In the genomic region with DNA sequence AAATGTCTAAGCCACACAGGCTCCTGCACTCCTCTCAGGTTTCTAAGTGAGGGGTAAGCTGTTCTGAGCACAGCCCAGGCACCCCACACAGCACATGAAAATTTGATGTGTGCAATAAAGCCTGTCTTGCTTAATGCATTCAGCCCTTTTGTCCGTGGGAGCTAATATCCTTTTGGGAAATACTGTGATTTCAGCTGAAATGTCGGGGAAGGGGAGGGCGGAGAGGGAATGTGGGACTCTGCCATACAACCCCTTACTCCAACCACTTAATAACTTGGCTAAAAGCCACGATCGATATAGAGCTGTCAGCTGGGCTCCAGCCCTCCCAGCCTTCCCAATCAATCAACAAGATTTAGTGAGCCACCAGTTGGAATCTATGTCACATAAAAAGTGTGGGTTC, we compare ENCODE assay signal across 22 cellular contexts.
"Had no signal": no experiment of that assay in that cellular context is flagged by ENCODE, and none has a peak within 500 bp of the region (broad histone marks: within the 10 kb centered on the region; RNA-seq: fewer than 3 reads in every experiment).

No MANE protein-coding gene starts in this region.

- H3K4me3 Mint-ChIP-seq: mesothelial cell of epicardium, naive B cell had no signal

- H3K36me3 ChIP-seq: esophagus squamous epithelium, gastrocnemius medialis, heart right ventricle, left lung, lower lobe of right lung had no signal

- H3K27ac Mint-ChIP-seq: mesothelial cell of epicardium, naive B cell had no signal

- H3K9me3 ChIP-seq: esophagus squamous epithelium, gastrocnemius medialis, heart right ventricle, left lung, lower lobe of right lung, mucosa of descending colon had no signal

- H3K4me1 Mint-ChIP-seq: mesothelial cell of epicardium, naive B cell had no signal

- DNase-seq: dermis blood vessel endothelial cell; dorsolateral prefrontal cortex; effector CD4-positive, alpha-beta T cell; effector memory CD4-positive, alpha-beta T cell; erythroblast; esophagus squamous epithelium; foreskin fibroblast; foreskin melanocyte; gastrocnemius medialis; head of caudate nucleus; heart right ventricle; hippocampal formation; left cardiac atrium; left lung; left ventricle myocardium superior; lower lobe of right lung; mesenchymal stem cell; mucosa of descending colon; naive B cell had no signal

- H3K27me3 ChIP-seq: dorsolateral prefrontal cortex, esophagus squamous epithelium, gastrocnemius medialis, heart right ventricle, left lung had no signal

- H3K36me3 Mint-ChIP-seq: mesothelial cell of epicardium, naive B cell had no signal

- H3K27ac ChIP-seq: coronary artery, dorsolateral prefrontal cortex, epithelial cell of prostate, esophagus squamous epithelium, gastrocnemius medialis, heart right ventricle, left lung, lower lobe of right lung had no signal

- H3K9me3 Mint-ChIP-seq: mesothelial cell of epicardium had no signal

- H3K4me3 ChIP-seq: coronary artery, dorsolateral prefrontal cortex, esophagus squamous epithelium, gastrocnemius medialis, heart right ventricle, left lung, lower lobe of right lung, mucosa of descending colon had no signal
